In genomic region chr13:91220872-91221271, GRCh38 we compare ENCODE assay signal across 34 cellular contexts.
"Had no signal": no experiment of that assay in that cellular context is flagged by ENCODE, and none has a peak within 500 bp of the region (broad histone marks: within the 10 kb centered on the region; RNA-seq: fewer than 3 reads in every experiment).

No MANE protein-coding gene starts in this region.

- DNase-seq: activated B cell treated with CpG ODN at 0.5 μM for 24 hours; activated CD4-positive, alpha-beta memory T cell treated with anti-CD3 and anti-CD28 coated beads for 36 hours; activated CD4-positive, alpha-beta T cell treated with anti-CD3 and anti-CD28 coated beads for 48 hours; activated CD4-positive, alpha-beta T cell treated with anti-CD3 and anti-CD28 coated beads, Interleukin-2, amount 50 U/mL, for 1 hour; activated CD8-positive, alpha-beta memory T cell treated with anti-CD3 and anti-CD28 coated beads, Interleukin-2, amount 10 ng/mL, durations not matched to agents 7 days and 5 days; activated CD8-positive, alpha-beta memory T cell treated with anti-CD3 and anti-CD28 coated beads, Interleukin-2, amount 50 U/mL, for 4 hours; activated CD8-positive, alpha-beta T cell treated with anti-CD3 and anti-CD28 coated beads, Interleukin-2, amount 10 ng/mL, durations not matched to agents 7 days and 5 days; activated effector memory CD4-positive, alpha-beta T cell treated with anti-CD3 and anti-CD28 coated beads, Interleukin-2, amount 50 U/mL, for 16 hours; activated naive CD4-positive, alpha-beta T cell treated with anti-CD3 and anti-CD28 coated beads for 36 hours; activated naive CD8-positive, alpha-beta T cell treated with anti-CD3 and anti-CD28 coated beads for 36 hours; activated naive CD8-positive, alpha-beta T cell treated with anti-CD3 and anti-CD28 coated beads, Interleukin-2, amount 50 U/mL, for 24 hours; activated T-cell treated with anti-CD3 and anti-CD28 coated beads, Interleukin-2, amount 50 U/mL, for 1 hour; activated T-cell treated with anti-CD3 and anti-CD28 coated beads, Interleukin-2, amount 50 U/mL, for 48 hours; adrenal gland; amygdala; aorta; body of pancreas; central memory CD4-positive, alpha-beta T cell; cerebellar nuclear complex; colonic mucosa; effector CD8-positive, alpha-beta T cell; esophagus squamous epithelium; foreskin melanocyte; head of caudate nucleus; T-helper 2 cell had no signal

- H3K36me3 ChIP-seq: adrenal gland, breast epithelium, cardiac muscle cell, colonic mucosa, esophagus squamous epithelium, gastroesophageal sphincter had no signal

- H3K27me3 ChIP-seq: body of pancreas, breast epithelium, cardiac muscle cell, colonic mucosa, esophagus squamous epithelium had no signal

- H3K4me1 ChIP-seq: adrenal gland, body of pancreas, breast epithelium, colonic mucosa, esophagus squamous epithelium, gastroesophageal sphincter had no signal

- H3K27ac ChIP-seq: adrenal gland, body of pancreas, breast epithelium, cardiac muscle cell, colonic mucosa, epithelial cell of prostate, esophagus squamous epithelium, gastroesophageal sphincter, VCaP had no signal

- FAIRE-seq: endometrium, endothelial cell of umbilical vein, TTC549 had no signal

- ATAC-seq: activated CD4-positive, CD25-positive, alpha-beta regulatory T cell treated with anti-CD3 and anti-CD28 coated beads, Interleukin-2, amount 50 U/mL, for 24 hours; activated CD8-positive, alpha-beta memory T cell treated with anti-CD3 and anti-CD28 coated beads, Interleukin-2, amount 10 ng/mL, durations not matched to agents 7 days and 5 days; activated CD8-positive, alpha-beta T cell treated with anti-CD3 and anti-CD28 coated beads, Interleukin-2, amount 10 ng/mL, durations not matched to agents 7 days and 5 days; activated naive CD8-positive, alpha-beta T cell treated with anti-CD3 and anti-CD28 coated beads, Interleukin-2, amount 50 U/mL, for 24 hours; body of pancreas; gastroesophageal sphincter had no signal

- H3K9me3 ChIP-seq: adrenal gland, body of pancreas, breast epithelium, colonic mucosa, esophagus squamous epithelium, gastroesophageal sphincter had no signal

- H3K4me3 ChIP-seq: adrenal gland, body of pancreas, breast epithelium, cardiac muscle cell, colonic mucosa, esophagus squamous epithelium, gastroesophageal sphincter had no signal
